8 cellular contexts compared by ENCODE assay signal in the genomic region with DNA sequence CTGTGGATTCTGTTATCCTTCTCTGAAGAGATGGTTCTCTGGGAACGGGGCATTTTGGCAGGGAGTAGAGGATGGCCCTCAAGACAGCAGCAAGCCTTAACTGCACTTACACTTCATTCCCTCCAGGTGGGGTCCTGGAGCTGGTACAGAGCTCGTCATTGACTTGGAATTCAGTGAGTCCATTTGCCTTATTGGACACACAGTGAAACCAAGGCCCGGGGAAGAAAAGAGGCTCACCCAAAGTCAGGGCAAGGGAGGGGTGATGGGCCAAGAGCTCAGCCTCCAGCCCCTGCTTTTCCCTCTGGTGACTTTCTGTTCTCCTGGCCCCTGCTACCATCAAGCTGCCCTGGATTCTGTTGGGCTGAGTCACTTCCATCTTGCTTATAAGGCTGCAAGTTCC.
DNase-seq lines count a peak whose midpoint lies in the region; ATAC-seq lines count a peak whose summit lies in the region.

No MANE protein-coding gene starts in this region.

- intact Hi-C loops in left ventricle myocardium superior (cut with micrococcal nuclease) = no loop called here

- peak; percentile 11 for ATAC-seq in left ventricle myocardium superior
- ATAC-seq in GM19397 (IDR thresholded peaks at IDR 0.05; ENCODE audit: unreplicated experiment) = no peak
- no peak for ATAC-seq in HG03432 (IDR thresholded peaks at IDR 0.05; ENCODE audit: unreplicated experiment)

- H3K4me3 ChIP-seq in Jurkat, Clone E6-1 (ENCODE audit: low read length) = no peak overlapping the region

- DNase-seq in SIG-M5 treated with dmso at 0.1 percent for 504 hours (lab: John Stamatoyannopoulos, UW; ENCODE audit: unreplicated experiment) = peak; percentile 47
- DNase-seq in SIG-M5 (lab: John Stamatoyannopoulos, UW) = no peak
- peak; percentile 29 for DNase-seq in Jurkat, Clone E6-1 (ENCODE audit: low read depth, low spot score)
- peak; percentile 5 for DNase-seq in SKM-1 (lab: John Stamatoyannopoulos, UW; ENCODE audit: unreplicated experiment)
- no peak for DNase-seq in left ventricle myocardium superior
- no peak for DNase-seq in stimulated activated naive CD4-positive, alpha-beta T cell treated with Interleukin-2 at 50 U/mL for 16 hours (lab: John Stamatoyannopoulos, UW)

Comparison
In these comparisons a context has a peak if more than half of its experiments do, and no peak if none do; other contexts are left out.
1. DNase-seq: peak in SIG-M5 treated with dmso at 0.1 percent for 504 hours (single experiment), Jurkat, Clone E6-1 (single experiment) and SKM-1 (single experiment); none in SIG-M5 (single experiment), left ventricle myocardium superior (single experiment) and stimulated activated naive CD4-positive, alpha-beta T cell treated with Interleukin-2 at 50 U/mL for 16 hours (single experiment).